In the genomic region with DNA sequence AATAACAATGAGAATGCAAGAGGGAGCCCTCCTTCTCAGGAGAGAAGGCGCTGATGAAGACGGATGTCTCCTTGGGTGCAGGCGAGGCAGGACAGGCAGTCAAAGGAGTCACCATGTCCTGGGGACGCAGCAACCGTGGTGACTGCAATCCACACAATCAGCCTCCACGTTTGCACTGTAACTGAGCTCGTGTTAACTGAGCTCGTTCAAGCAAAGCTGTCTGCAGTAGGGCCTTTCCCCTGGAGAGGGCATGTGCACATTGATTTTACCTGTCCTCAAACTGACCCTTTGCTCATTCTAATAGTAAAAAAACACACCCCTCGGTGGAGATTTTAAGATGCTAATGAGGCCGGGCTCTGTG, we compare ENCODE assay signal across 1 cellular context.
TF ChIP-seq lines count a peak whose summit lies in the region.

No MANE protein-coding gene starts in this region.

TF ChIP-seq in HepG2, 621 proteins besides CTCF, POLR2A, EP300 and RAD21 (continued from another document):
- TF ChIP-seq, protein P1, sequence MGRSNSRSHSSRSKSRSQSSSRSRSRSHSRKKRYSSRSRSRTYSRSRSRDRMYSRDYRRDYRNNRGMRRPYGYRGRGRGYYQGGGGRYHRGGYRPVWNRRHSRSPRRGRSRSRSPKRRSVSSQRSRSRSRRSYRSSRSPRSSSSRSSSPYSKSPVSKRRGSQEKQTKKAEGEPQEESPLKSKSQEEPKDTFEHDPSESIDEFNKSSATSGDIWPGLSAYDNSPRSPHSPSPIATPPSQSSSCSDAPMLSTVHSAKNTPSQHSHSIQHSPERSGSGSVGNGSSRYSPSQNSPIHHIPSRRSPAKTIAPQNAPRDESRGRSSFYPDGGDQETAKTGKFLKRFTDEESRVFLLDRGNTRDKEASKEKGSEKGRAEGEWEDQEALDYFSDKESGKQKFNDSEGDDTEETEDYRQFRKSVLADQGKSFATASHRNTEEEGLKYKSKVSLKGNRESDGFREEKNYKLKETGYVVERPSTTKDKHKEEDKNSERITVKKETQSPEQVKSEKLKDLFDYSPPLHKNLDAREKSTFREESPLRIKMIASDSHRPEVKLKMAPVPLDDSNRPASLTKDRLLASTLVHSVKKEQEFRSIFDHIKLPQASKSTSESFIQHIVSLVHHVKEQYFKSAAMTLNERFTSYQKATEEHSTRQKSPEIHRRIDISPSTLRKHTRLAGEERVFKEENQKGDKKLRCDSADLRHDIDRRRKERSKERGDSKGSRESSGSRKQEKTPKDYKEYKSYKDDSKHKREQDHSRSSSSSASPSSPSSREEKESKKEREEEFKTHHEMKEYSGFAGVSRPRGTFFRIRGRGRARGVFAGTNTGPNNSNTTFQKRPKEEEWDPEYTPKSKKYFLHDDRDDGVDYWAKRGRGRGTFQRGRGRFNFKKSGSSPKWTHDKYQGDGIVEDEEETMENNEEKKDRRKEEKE (IDR thresholded peaks at IDR 0.05), result no peak
- TF ChIP-seq MTF1 (CRISPR knock-in tag; IDR thresholded peaks at IDR 0.05) (no peak), HNRNPK (IDR thresholded peaks at IDR 0.05; ENCODE audit: low read depth, low read length, poor library complexity, severe bottlenecking) (no peak), ZFP1 (CRISPR knock-in tag; IDR thresholded peaks at IDR 0.05) (no peak), ZNF713 (CRISPR knock-in tag; IDR thresholded peaks at IDR 0.05) (no peak), KAT2B (IDR thresholded peaks at IDR 0.05; ENCODE audit: borderline replicate concordance, low read depth, low read length) (no peak)
